31 cellular contexts compared by ENCODE assay signal in the genomic region with DNA sequence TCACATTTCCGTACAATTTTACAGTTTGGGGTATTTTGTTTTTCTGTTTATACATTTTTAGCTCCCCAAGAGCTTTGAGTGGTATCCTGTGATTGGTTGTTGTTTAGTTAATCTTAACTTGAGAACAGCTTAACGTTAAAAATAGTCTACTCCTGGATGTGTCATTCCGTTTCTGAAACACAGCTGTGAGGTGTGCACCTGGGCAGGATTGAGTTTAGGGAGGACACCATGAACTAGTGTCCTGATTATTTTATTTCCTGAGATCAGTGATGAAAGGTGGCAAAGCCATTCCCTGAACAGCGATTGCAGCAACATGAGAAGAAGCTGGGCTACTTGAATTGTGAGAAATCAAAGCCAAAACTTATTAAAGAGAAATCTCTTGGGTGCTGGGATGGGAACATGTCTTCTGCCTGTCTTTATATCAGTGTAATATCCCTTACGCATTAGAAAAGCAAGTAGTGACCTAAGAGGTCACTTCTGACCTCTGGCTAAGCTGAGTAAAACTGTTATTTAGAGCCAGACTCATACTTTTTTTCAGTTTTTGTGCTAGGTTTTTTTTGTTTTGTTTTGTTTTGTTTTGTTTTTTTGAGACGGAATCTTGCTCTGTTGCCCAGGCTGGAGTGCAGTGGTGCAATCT.
"Had no signal": no experiment of that assay in that cellular context is flagged by ENCODE, and none has a peak within 500 bp of the region (broad histone marks: within the 10 kb centered on the region; RNA-seq: fewer than 3 reads in every experiment).

No MANE protein-coding gene starts in this region.

- DNase-seq: activated CD4-positive, alpha-beta memory T cell treated with anti-CD3 and anti-CD28 coated beads, Interleukin-2, amount 10 ng/mL, durations not matched to agents 7 days and 5 days; activated CD4-positive, alpha-beta T cell treated with anti-CD3 and anti-CD28 coated beads, Interleukin-2, amount 10 ng/mL, durations not matched to agents 7 days and 5 days; activated CD4-positive, CD25-positive, alpha-beta regulatory T cell treated with anti-CD3 and anti-CD28 coated beads, Interleukin-2, amount 50 U/mL, for 72 hours; activated CD8-positive, alpha-beta memory T cell treated with anti-CD3 and anti-CD28 coated beads, Interleukin-2, amount 50 U/mL, for 48 hours; activated gamma-delta T cell; activated naive CD4-positive, alpha-beta T cell treated with anti-CD3 and anti-CD28 coated beads, Interleukin-2, amount 10 ng/mL, durations not matched to agents 7 days and 5 days; activated naive CD8-positive, alpha-beta T cell treated with anti-CD3 and anti-CD28 coated beads, Interleukin-2, amount 10 ng/mL, durations not matched to agents 7 days and 5 days; activated T-cell treated with anti-CD3 and anti-CD28 coated beads, Interleukin-2, amount 50 U/mL, for 24 hours; cortex of kidney; effector memory CD8-positive, alpha-beta T cell; foreskin keratinocyte; heart right ventricle; kidney glomerular epithelial cell; left lung; mesendoderm; ovary; retina; sigmoid colon; small intestine; stimulated activated CD4-positive, alpha-beta T cell treated with anti-CD3 and anti-CD28 coated beads, Interleukin-1b, Interleukin-23, amount 100 ng/mL, for 48 hours; stimulated activated CD4-positive, alpha-beta T cell treated with anti-CD3 and anti-CD28 coated beads, Interleukin-4, amount 100 ng/mL, for 4 hours; stimulated activated CD8-positive, alpha-beta memory T cell treated with anti-CD3 and anti-CD28 coated beads, Interleukin-4, amount 100 ng/mL, for 48 hours; stimulated activated naive CD8-positive, alpha-beta T cell treated with anti-CD3 and anti-CD28 coated beads, Interleukin-15, amount 100 ng/mL, for 72 hours; substantia nigra; T-helper 2 cell; uterus had no signal

- H3K27ac ChIP-seq: ascending aorta, cardiac muscle cell, foreskin keratinocyte, heart right ventricle, ovary, sigmoid colon, uterus had no signal

- ATAC-seq: effector memory CD8-positive, alpha-beta T cell; foreskin keratinocyte; natural killer cell treated with Interleukin-12 subunit alpha and Interleukin-12 subunit beta and Interleukin-15 and Interleukin-18, amount 100 ng/mL, for 72 hours; stimulated activated memory B cell treated with anti-CD40 and anti-IgM and Interleukin-4, amounts not matched to agents 10 μg/mL and 1 μg/mL and 100 μg/mL, for 72 hours; stimulated activated naive CD8-positive, alpha-beta T cell treated with anti-CD3 and anti-CD28 coated beads, Interleukin-15, amount 100 ng/mL, for 72 hours had no signal

- H3K4me3 ChIP-seq: ascending aorta, cardiac muscle cell, heart right ventricle, left lung, lung, ovary, sigmoid colon, uterus had no signal

- H3K9me3 ChIP-seq: ascending aorta, heart right ventricle, left lung, ovary, sigmoid colon, uterus had no signal

- H3K36me3 ChIP-seq: cardiac muscle cell, ovary, uterus had no signal

- H3K4me1 ChIP-seq: uterus had no signal

- H3K27me3 ChIP-seq: ascending aorta, cardiac muscle cell, foreskin keratinocyte, heart right ventricle, left lung, ovary, sigmoid colon, uterus had no signal
